1 cellular context compared by ENCODE assay signal in the genomic region with DNA sequence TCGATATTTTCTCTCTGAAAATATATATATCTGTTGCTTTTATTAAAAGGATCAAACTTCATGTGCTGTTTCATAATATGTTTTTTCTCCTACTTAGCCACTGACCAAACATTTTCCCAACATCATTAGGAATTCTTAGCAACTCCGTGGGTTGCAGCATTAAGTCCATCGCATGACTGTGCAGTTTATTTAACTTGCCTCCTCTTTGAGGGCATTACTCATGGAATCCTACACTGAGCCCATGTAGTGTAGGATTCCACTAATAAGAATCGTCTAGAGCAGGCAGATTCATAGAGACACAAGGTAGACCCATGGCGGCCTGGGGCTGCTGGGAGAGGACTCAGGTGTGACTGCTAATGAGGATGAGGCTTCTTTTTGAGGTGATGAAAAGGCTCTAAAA.
TF ChIP-seq lines count a peak whose summit lies in the region.

No MANE protein-coding gene starts in this region.

TF ChIP-seq in K562, 482 proteins besides CTCF, POLR2A, EP300 and RAD21:
- TF ChIP-seq BDP1 (IDR thresholded peaks at IDR 0.05; ENCODE audit: insufficient read depth, insufficient read length) (no peak), ZNF316 (IDR thresholded peaks at IDR 0.05) (peak; percentile 42; the same call in 1 of the 2 replicates), MAFG (tag; conservative IDR thresholded peaks at IDR 0.05) (peak; percentile 63), NFE2 (IDR thresholded peaks at IDR 0.05; ENCODE audit: low read depth) (peak; percentile 41), NEUROD1 (IDR thresholded peaks at IDR 0.05; ENCODE audit: borderline replicate concordance, low read depth, low read length, partially characterized antibody) (no peak)
- TF ChIP-seq, protein P1, sequence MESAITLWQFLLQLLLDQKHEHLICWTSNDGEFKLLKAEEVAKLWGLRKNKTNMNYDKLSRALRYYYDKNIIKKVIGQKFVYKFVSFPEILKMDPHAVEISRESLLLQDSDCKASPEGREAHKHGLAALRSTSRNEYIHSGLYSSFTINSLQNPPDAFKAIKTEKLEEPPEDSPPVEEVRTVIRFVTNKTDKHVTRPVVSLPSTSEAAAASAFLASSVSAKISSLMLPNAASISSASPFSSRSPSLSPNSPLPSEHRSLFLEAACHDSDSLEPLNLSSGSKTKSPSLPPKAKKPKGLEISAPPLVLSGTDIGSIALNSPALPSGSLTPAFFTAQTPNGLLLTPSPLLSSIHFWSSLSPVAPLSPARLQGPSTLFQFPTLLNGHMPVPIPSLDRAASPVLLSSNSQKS (CRISPR knock-in tag; IDR thresholded peaks at IDR 0.05), result no peak
